9 cellular contexts compared by ENCODE assay signal in the genomic region with DNA sequence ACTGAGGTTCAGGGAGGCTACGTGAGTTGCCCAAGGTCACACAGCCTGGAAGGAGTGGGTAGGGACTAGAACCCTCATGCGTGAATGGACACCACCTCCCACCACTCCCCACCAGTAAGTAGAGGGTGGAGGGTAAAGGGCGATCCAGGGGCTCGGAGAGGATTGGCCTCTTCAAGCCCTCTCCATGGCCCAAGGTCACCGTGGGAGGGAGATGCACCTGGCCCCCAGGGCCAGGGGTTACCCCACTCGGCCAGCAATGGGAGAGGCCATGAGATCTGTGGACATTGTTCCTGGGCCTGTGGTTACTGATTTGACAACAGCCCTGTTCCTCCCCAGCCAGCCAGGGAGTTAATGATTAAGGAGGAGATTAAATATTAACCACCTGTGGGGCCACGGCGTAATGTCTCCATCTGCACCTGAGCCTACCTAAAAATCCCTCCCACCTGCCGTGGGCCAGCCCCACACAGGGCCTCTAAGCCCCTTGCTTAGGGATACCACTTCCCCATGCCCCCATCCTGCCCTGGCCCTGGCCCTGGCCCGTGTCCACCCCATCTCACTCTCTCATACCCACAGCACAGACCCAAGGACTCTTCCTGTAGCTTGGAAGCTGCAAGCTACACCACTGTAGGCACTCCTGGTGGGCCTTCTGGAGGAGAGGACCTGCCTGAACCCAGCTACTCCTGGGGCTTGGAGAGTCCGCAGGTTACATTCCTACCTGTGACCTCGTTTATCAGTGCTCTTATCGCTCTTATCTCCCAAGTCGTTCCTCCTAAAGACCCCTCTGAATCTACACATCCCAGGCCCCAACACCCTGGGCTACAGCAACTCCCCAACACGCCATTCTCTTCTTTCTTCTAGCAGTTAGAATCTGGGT. TPM values are rescaled to one million over a fixed set of nuclear protein-coding genes. Genes with fewer than 3 reads are reported as not detected.
DNase-seq lines count a peak whose midpoint lies in the region; ATAC-seq and TF ChIP-seq lines count a peak whose summit lies in the region.
"Had no signal": no experiment of that assay in that cellular context is flagged by ENCODE, and none has a peak within 500 bp of the region (broad histone marks: within the 10 kb centered on the region; RNA-seq: fewer than 3 reads in every experiment).

No MANE protein-coding gene starts in this region.

- ATAC-seq in GM19025 (IDR thresholded peaks at IDR 0.05; ENCODE audit: low read depth, unreplicated experiment) (peak; percentile 48), HG02938 (IDR thresholded peaks at IDR 0.05; ENCODE audit: unreplicated experiment) (peak; percentile 55)
- ATAC-seq in activated T-helper 17 cell treated with anti-CD3 and anti-CD28 coated beads, Interleukin-2, amount 50 U/mL, for 72 hours (replicated peaks) = no peak

- no peak overlapping the region for H3K27ac ChIP-seq in osteoblast (ENCODE audit: low read depth, low read length)
- no peak overlapping the region for H3K27ac ChIP-seq in adrenal gland
- H3K27ac ChIP-seq: suprapubic skin had no signal

- no peaks in the 10 kb centered on the region for H4K20me1 ChIP-seq in osteoblast (ENCODE audit: insufficient read depth, low read length)

- TF ChIP-seq CTCF in osteoblast (IDR thresholded peaks at IDR 0.05; ENCODE audit: extremely low read depth, low read depth, low read length) (no peak), chondrocyte (IDR thresholded peaks at IDR 0.05) (no peak), adrenal gland (IDR thresholded peaks at IDR 0.05) (no peak)

- H3K4me1 Mint-ChIP-seq in activated T-helper 17 cell treated with anti-CD3 and anti-CD28 coated beads, Interleukin-2, amount 50 U/mL, for 72 hours = peaks cover 36% of the 10 kb centered on the region
- peaks cover 10% of the 10 kb centered on the region for H3K4me1 Mint-ChIP-seq in chondrocyte (ENCODE audit: low read depth)

- no peak overlapping the region for H2AFZ ChIP-seq in osteoblast (ENCODE audit: low read length)

- 69 to 86% (median 77%) methylated on average over 10 to 15 of the region's 15 CpGs for WGBS in adrenal gland, 4 donors

- intact Hi-C loops in adrenal gland (cut with DNase I) = loop anchor here in 1 of 2 donors (10.0 kb wide), 1 partner anchor 719 kb away; no protein-coding TSS in a partner anchor

- TF ChIP-seq POLR2A in adrenal gland (IDR thresholded peaks at IDR 0.05) = no peak

- H3K27me3 Mint-ChIP-seq in activated T-helper 17 cell treated with anti-CD3 and anti-CD28 coated beads, Interleukin-2, amount 50 U/mL, for 72 hours = no peaks in the 10 kb centered on the region
- no peaks in the 10 kb centered on the region for H3K27me3 Mint-ChIP-seq in chondrocyte (ENCODE audit: low read depth)

- H3K4me3 Mint-ChIP-seq in activated T-helper 17 cell treated with anti-CD3 and anti-CD28 coated beads, Interleukin-2, amount 50 U/mL, for 72 hours = peak overlapping the region; percentile 91
- H3K4me3 Mint-ChIP-seq in chondrocyte (ENCODE audit: unreplicated experiment) = no peak overlapping the region

- peak; percentile 73 for DNase-seq in osteoblast (ENCODE audit: insufficient read length, low spot score, missing footprints)
- no peak for DNase-seq in chondrocyte (ENCODE audit: low spot score)
- DNase-seq in DMS114 treated with DMSO at 0.1 percent for 48 hours (lab: John Stamatoyannopoulos, UW; ENCODE audit: unreplicated experiment) = no peak
- DNase-seq in adrenal gland = no peak
- no peak for DNase-seq in AG08396 (ENCODE audit: low spot score)

- peak overlapping the region; percentile 98 for H3K27ac Mint-ChIP-seq in activated T-helper 17 cell treated with anti-CD3 and anti-CD28 coated beads, Interleukin-2, amount 50 U/mL, for 72 hours
- H3K27ac Mint-ChIP-seq in chondrocyte (ENCODE audit: unreplicated experiment) = no peak overlapping the region

- H3K79me2 ChIP-seq in osteoblast (ENCODE audit: insufficient read depth, low read length) = no peaks in the 10 kb centered on the region

- H3K4me2 ChIP-seq in osteoblast (ENCODE audit: insufficient read depth, low read length) = no peak overlapping the region

- H3K36me3 ChIP-seq in osteoblast (ENCODE audit: insufficient read depth, low read length) = no peaks in the 10 kb centered on the region
- no peaks in the 10 kb centered on the region for H3K36me3 ChIP-seq in adrenal gland (replicated peaks in 1 of 2)
- H3K36me3 ChIP-seq: suprapubic skin had no signal

- H3K9me3 Mint-ChIP-seq in activated T-helper 17 cell treated with anti-CD3 and anti-CD28 coated beads, Interleukin-2, amount 50 U/mL, for 72 hours = no peaks in the 10 kb centered on the region
- no peaks in the 10 kb centered on the region for H3K9me3 Mint-ChIP-seq in chondrocyte (ENCODE audit: low read depth)

- H3K27me3 ChIP-seq in osteoblast (ENCODE audit: insufficient read depth, low read length) = no peaks in the 10 kb centered on the region
- H3K27me3 ChIP-seq in adrenal gland = no peaks in the 10 kb centered on the region
- H3K27me3 ChIP-seq: suprapubic skin had no signal

- H3K4me3 ChIP-seq in osteoblast (ENCODE audit: insufficient read depth, low read length) = no peak overlapping the region
- no peak overlapping the region for H3K4me3 ChIP-seq in adrenal gland
- H3K4me3 ChIP-seq: suprapubic skin had no signal

- H3K4me1 ChIP-seq in osteoblast (ENCODE audit: insufficient read depth, low read length) = no peaks in the 10 kb centered on the region
- no peaks in the 10 kb centered on the region for H3K4me1 ChIP-seq in adrenal gland (replicated peaks in 1 of 2)

- peaks cover 5% of the 10 kb centered on the region for H3K36me3 Mint-ChIP-seq in activated T-helper 17 cell treated with anti-CD3 and anti-CD28 coated beads, Interleukin-2, amount 50 U/mL, for 72 hours (ENCODE audit: low read depth)
- peaks cover 2% of the 10 kb centered on the region for H3K36me3 Mint-ChIP-seq in chondrocyte (ENCODE audit: low read depth)

- H3K9me3 ChIP-seq in osteoblast (ENCODE audit: low read depth, low read length) = no peaks in the 10 kb centered on the region
- H3K9me3 ChIP-seq in adrenal gland (replicated peaks in 1 of 3) = no peaks in the 10 kb centered on the region
- H3K9me3 ChIP-seq: suprapubic skin had no signal

RNA-seq across cellular contexts. Expression of gene ZFP36L2, which starts 32.2 kb away (rescaled TPM):
- 100 to 1,000 TPM in 1 of 2 donors, 10 to 100 TPM in 1; 57.8 to 185 TPM for total RNA-seq in activated T-helper 17 cell treated with anti-CD3 and anti-CD28 coated beads, Interleukin-2, amount 50 U/mL, for 72 hours
- total RNA-seq in osteoblast (14.7 and 15.6 TPM in 2 replicates), chondrocyte (95.8 to 103 TPM (median 98.3 TPM) in 3 replicates), adrenal gland (100 to 1,000 TPM in 5 of 8 donors, 10 to 100 TPM in 3; 46.2 to 333 (median 111) TPM)
- polyA plus RNA-seq in adrenal gland = 100 to 1,000 TPM in 2 of 3 donors, 10 to 100 TPM in 1; 29.2 to 159 (median 105) TPM
